ENCODE assay signal across 19 cellular contexts in the genomic region with DNA sequence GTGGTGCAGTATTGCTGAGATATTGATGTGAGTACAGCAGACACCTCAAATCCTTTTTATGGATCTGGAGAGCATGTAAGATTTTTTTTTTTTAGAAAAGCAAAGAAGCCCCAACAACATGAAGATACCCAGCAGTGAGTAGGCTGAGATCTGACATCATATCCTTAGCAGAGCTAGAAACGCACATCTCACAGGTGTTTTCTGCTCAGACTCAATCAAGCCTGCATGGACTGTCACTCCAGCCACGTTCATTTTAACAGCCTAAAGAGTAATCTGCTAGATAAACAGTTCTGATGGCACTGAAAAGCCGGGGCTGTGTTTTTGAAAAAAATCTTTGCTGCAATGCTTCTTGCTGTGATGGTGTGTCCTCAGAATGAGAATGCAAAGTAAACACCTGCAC.
DNase-seq lines count a peak whose midpoint lies in the region; ATAC-seq and TF ChIP-seq lines count a peak whose summit lies in the region.
"Had no signal": no experiment of that assay in that cellular context is flagged by ENCODE, and none has a peak within 500 bp of the region (broad histone marks: within the 10 kb centered on the region; RNA-seq: fewer than 3 reads in every experiment).

No MANE protein-coding gene starts in this region.

- no peaks in the 10 kb centered on the region for H3K4me1 ChIP-seq in left lung
- H3K4me1 ChIP-seq: HAP-1, SJCRH30 had no signal

- H3K27ac ChIP-seq in left lung = no peak overlapping the region
- H3K27ac ChIP-seq: C4-2B, GM23248, SJCRH30 had no signal

- ATAC-seq in left lung (no peak), SK-N-SH treated with all-trans-retinoic acid at 6 μM for 48 hours (no peak)
- ATAC-seq: Panc1 had no signal

- H3K36me3 ChIP-seq in left lung = no peaks in the 10 kb centered on the region
- H3K36me3 ChIP-seq: HAP-1, SJCRH30 had no signal

- H3K4me3 ChIP-seq in left lung = no peak overlapping the region
- H3K4me3 ChIP-seq: GM23248, HAP-1, SJCRH30 had no signal

- no peaks in the 10 kb centered on the region for H3K9me3 ChIP-seq in left lung
- H3K9me3 ChIP-seq: HAP-1, SJCRH30 had no signal

- intact Hi-C loops in left lung (cut with DNase I) = no loop called here

- H3K27me3 ChIP-seq in left lung = no peaks in the 10 kb centered on the region
- H3K27me3 ChIP-seq: SJCRH30 had no signal

- no peak for TF ChIP-seq CTCF in left lung (IDR thresholded peaks at IDR 0.05)

- DNase-seq in NCI-H345 (lab: John Stamatoyannopoulos, UW) (peak; percentile 29), NCI-H345 treated with DMSO at 0.1 percent for 48 hours (lab: John Stamatoyannopoulos, UW; ENCODE audit: unreplicated experiment) (no peak), NCI-H1417 (lab: John Stamatoyannopoulos, UW) (peak in 2 of 3 experiments; percentile 27 to 76), RPMI8226 (peak; percentile 4), left lung (no peak)
- no peak for DNase-seq in activated CD4-positive, alpha-beta T cell treated with anti-CD3 and anti-CD28 coated beads, Interleukin-2, amount 50 U/mL, for 1 hour
- DNase-seq: CD8-positive, alpha-beta memory T cell; GM23248; KG1; NCI-H187; NCI-H2171 treated with DMSO at 0.1 percent for 48 hours; NCI-H446 treated with DMSO at 0.1 percent for 48 hours; NCI-H526 treated with DMSO at 0.1 percent for 48 hours; SJCRH30; T-helper 9 cell had no signal

TF ChIP-seq in SK-N-SH treated with all-trans-retinoic acid at 6 μM for 48 hours, 23 proteins besides CTCF, POLR2A, EP300 and RAD21:
- TF ChIP-seq OSR1 (CRISPR knock-in tag; IDR thresholded peaks at IDR 0.05) = no peak
- TF ChIP-seq, protein P1, sequence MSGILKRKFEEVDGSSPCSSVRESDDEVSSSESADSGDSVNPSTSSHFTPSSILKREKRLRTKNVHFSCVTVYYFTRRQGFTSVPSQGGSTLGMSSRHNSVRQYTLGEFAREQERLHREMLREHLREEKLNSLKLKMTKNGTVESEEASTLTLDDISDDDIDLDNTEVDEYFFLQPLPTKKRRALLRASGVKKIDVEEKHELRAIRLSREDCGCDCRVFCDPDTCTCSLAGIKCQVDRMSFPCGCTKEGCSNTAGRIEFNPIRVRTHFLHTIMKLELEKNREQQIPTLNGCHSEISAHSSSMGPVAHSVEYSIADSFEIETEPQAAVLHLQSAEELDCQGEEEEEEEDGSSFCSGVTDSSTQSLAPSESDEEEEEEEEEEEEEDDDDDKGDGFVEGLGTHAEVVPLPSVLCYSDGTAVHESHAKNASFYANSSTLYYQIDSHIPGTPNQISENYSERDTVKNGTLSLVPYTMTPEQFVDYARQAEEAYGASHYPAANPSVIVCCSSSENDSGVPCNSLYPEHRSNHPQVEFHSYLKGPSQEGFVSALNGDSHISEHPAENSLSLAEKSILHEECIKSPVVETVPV (CRISPR knock-in tag; IDR thresholded peaks at IDR 0.05) = no peak
- no peak for TF ChIP-seq CSDC2 (CRISPR knock-in tag; IDR thresholded peaks at IDR 0.05)
- TF ChIP-seq ZFP3 (CRISPR knock-in tag; IDR thresholded peaks at IDR 0.05) = no peak

Comparison
In these comparisons a context has a peak if more than half of its experiments do, and no peak if none do; other contexts are left out.
1. DNase-seq: peak in NCI-H345 (single experiment), NCI-H1417 (2 of 3) and RPMI8226 (single experiment); none in NCI-H345 treated with DMSO at 0.1 percent for 48 hours (single experiment), left lung (0 of 2) and activated CD4-positive, alpha-beta T cell treated with anti-CD3 and anti-CD28 coated beads, Interleukin-2, amount 50 U/mL, for 1 hour (single experiment).